In genomic region chr6:117908246-117909107, GRCh38 we compare ENCODE assay signal across 8 cellular contexts. TPM values are rescaled to one million over a fixed set of nuclear protein-coding genes. Genes with fewer than 3 reads are reported as not detected.
A peak's percentile ranks its signal among the peaks of the same experiment; 100 is the strongest.
DNase-seq lines count a peak whose midpoint lies in the region; ATAC-seq and TF ChIP-seq lines count a peak whose summit lies in the region.

No MANE protein-coding gene starts in this region.

- no peaks in the 10 kb centered on the region for H3K36me3 Mint-ChIP-seq in activated CD4-positive, alpha-beta T cell treated with anti-CD3 and anti-CD28 coated beads, Interleukin-2, amount 10 ng/mL, durations not matched to agents 24 days and 14 days (ENCODE audit: low read depth)

- no peaks in the 10 kb centered on the region for H3K36me3 ChIP-seq in tibial nerve

- TF ChIP-seq POLR2A in tibial nerve (IDR thresholded peaks at IDR 0.05), result no peak

- H3K27me3 ChIP-seq in tibial nerve, result peaks cover 0 to 19% of the 10 kb centered on the region in 2 donors

- H3K4me1 Mint-ChIP-seq in activated CD4-positive, alpha-beta T cell treated with anti-CD3 and anti-CD28 coated beads, Interleukin-2, amount 10 ng/mL, durations not matched to agents 24 days and 14 days, result peaks cover 3% of the 10 kb centered on the region

- H3K9me3 Mint-ChIP-seq in activated CD4-positive, alpha-beta T cell treated with anti-CD3 and anti-CD28 coated beads, Interleukin-2, amount 10 ng/mL, durations not matched to agents 24 days and 14 days, result no peaks in the 10 kb centered on the region

- no peak overlapping the region for H3K27ac Mint-ChIP-seq in activated CD4-positive, alpha-beta T cell treated with anti-CD3 and anti-CD28 coated beads, Interleukin-2, amount 10 ng/mL, durations not matched to agents 24 days and 14 days

- no peak for DNase-seq in activated CD4-positive, alpha-beta T cell treated with anti-CD3 and anti-CD28 coated beads, Interleukin-2, amount 10 ng/mL, durations not matched to agents 24 days and 14 days
- DNase-seq in activated CD4-positive, alpha-beta T cell treated with anti-CD3 and anti-CD28 coated beads, Interleukin-2, amount 50 U/mL, for 1 hour, result no peak
- DNase-seq in astrocyte of the hippocampus (ENCODE audit: low read depth, low spot score), result peak; percentile 61
- peak; percentile 16 for DNase-seq in medulla oblongata (ENCODE audit: extremely low spot score)
- DNase-seq in tibial nerve (ENCODE audit: low spot score in 2 of 2), result no peak
- DNase-seq in SW 1271 (lab: John Stamatoyannopoulos, UW), result no peak

- peak overlapping the region; percentile 39 to 65 (median 45) for H3K4me3 ChIP-seq in tibial nerve

- intact Hi-C loops in activated CD4-positive, alpha-beta T cell treated with anti-CD3 and anti-CD28 coated beads, Interleukin-2, amount 10 ng/mL, durations not matched to agents 24 days and 14 days (cut with micrococcal nuclease), result no loop called here

- peak overlapping the region; percentile 53 for H3K4me3 Mint-ChIP-seq in activated CD4-positive, alpha-beta T cell treated with anti-CD3 and anti-CD28 coated beads, Interleukin-2, amount 10 ng/mL, durations not matched to agents 24 days and 14 days

- WGBS in tibial nerve, 2 donors, result 6 to 12% methylated on average over 32 to 44 of the region's 48 CpGs

- H3K27ac ChIP-seq in tibial nerve, result peak overlapping the region in 3 of 4 donors; percentile 66 to 86 (median 70)

- peaks cover 0 to 26% (median 4%) of the 10 kb centered on the region in 4 donors for H3K4me1 ChIP-seq in tibial nerve

- H3K27me3 Mint-ChIP-seq in activated CD4-positive, alpha-beta T cell treated with anti-CD3 and anti-CD28 coated beads, Interleukin-2, amount 10 ng/mL, durations not matched to agents 24 days and 14 days, result peaks cover 53% of the 10 kb centered on the region

- peak in 1 of 2 donors; percentile 26 for TF ChIP-seq EP300 in tibial nerve (IDR thresholded peaks at IDR 0.05)

- ATAC-seq in HG03439 (IDR thresholded peaks at IDR 0.05; ENCODE audit: unreplicated experiment) (no peak), HG03135 (IDR thresholded peaks at IDR 0.05; ENCODE audit: unreplicated experiment) (no peak)

- TF ChIP-seq CTCF in tibial nerve (IDR thresholded peaks at IDR 0.05), result no peak

- H3K9me3 ChIP-seq in tibial nerve, result no peaks in the 10 kb centered on the region

RNA-seq across cellular contexts. Expression of gene SLC35F1, which starts 1.4 kb away (rescaled TPM):
- total RNA-seq in activated CD4-positive, alpha-beta T cell treated with anti-CD3 and anti-CD28 coated beads, Interleukin-2, amount 10 ng/mL, durations not matched to agents 24 days and 14 days, result 0.05 TPM in 1 of 2 replicates, not detected in the other
- total RNA-seq in tibial nerve, result 10 to 100 TPM; 12.7 to 40.4 (median 16.5) TPM

Comparison
In these comparisons a context has a peak if more than half of its experiments do, and no peak if none do; other contexts are left out.
1. DNase-seq: peak in astrocyte of the hippocampus (single experiment) and medulla oblongata (single experiment); none in activated CD4-positive, alpha-beta T cell treated with anti-CD3 and anti-CD28 coated beads, Interleukin-2, amount 10 ng/mL, durations not matched to agents 24 days and 14 days (single experiment), activated CD4-positive, alpha-beta T cell treated with anti-CD3 and anti-CD28 coated beads, Interleukin-2, amount 50 U/mL, for 1 hour (single experiment), tibial nerve (0 of 2) and SW 1271 (0 of 2).
2. RNA of gene SLC35F1, which starts 1.4 kb away (total RNA-seq): 12.7 to 40.4 TPM in tibial nerve; 0.05 TPM in activated CD4-positive, alpha-beta T cell treated with anti-CD3 and anti-CD28 coated beads, Interleukin-2, amount 10 ng/mL, durations not matched to agents 24 days and 14 days; every median in the first group is over 10 times any median in the second.